36 cellular contexts compared by ENCODE assay signal in the genomic region with DNA sequence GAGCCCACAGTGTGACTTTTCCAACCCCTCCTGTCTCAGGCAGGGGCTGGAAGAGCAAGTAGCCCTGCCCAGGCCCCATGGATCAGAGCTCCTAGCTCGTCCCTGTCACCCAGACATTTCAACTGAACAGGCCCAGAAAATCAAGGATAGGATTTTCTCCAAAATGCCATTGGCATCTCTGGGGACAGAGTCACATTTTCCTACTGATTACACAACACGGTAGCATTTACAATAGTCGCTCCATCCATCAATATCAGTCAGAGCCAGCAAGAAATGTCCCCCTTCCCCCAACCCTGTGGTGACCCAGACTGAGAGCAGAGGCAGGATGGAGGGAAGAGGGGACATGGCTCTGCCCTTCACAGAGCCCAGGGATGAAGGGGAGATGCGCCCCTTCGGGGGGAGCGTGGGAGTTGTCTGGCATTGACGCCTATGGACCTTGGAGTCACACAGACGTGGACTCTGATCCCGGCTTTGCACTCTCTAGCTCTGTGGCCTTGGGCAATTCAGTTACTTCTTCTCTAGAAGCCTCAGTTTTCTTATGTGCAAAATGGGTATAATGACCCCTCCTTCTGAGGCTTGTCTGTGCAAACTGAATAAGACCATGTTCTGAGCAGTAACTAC.
"Had no signal": no experiment of that assay in that cellular context is flagged by ENCODE, and none has a peak within 500 bp of the region (broad histone marks: within the 10 kb centered on the region; RNA-seq: fewer than 3 reads in every experiment).

No MANE protein-coding gene starts in this region.

- H3K27ac Mint-ChIP-seq: activated B cell treated with CpG ODN at 0.5 μM for 24 hours; activated CD8-positive, alpha-beta T cell treated with anti-CD3 and anti-CD28 coated beads for 36 hours; activated naive CD4-positive, alpha-beta T cell treated with anti-CD3 and anti-CD28 coated beads, Interleukin-2, amount 10 ng/mL, durations not matched to agents 7 days and 5 days; activated naive CD4-positive, alpha-beta T cell treated with anti-CD3 and anti-CD28 coated beads, Interleukin-2, amount 50 U/mL, for 72 hours; activated naive CD8-positive, alpha-beta T cell treated with anti-CD3 and anti-CD28 coated beads, Interleukin-2, amount 10 ng/mL, durations not matched to agents 7 days and 5 days; activated T-helper 1 cell treated with anti-CD3 and anti-CD28 coated beads, Interleukin-12 subunit alpha, Interleukin-12 subunit beta, Interleukin-2, Interleukin-4 antibody, amounts not matched to agents 30 ng/mL and 10 ng/mL and 1 ng/mL, durations not matched to agents 14 hours and 24 hours and 36 hours; activated T-helper 2 cell treated with anti-CD3 and anti-CD28 coated beads, Interferon-gamma antibody, Interleukin-2, Interleukin-4, amounts not matched to agents 10 μg/mL and 5 μg/mL and 100 μg/mL, durations not matched to agents 14 hours and 24 hours and 36 hours; dendritic cell treated with granulocyte-macrophage colony-stimulating factor and Interleukin-4, amounts not matched to agents 40 ng/mL and 50 ng/mL, for 4 days; T-helper 17 cell; T-helper 2 cell treated with Interferon-gamma antibody and Interleukin-4, amounts not matched to agents 5 μg/mL and 100 μg/mL, for 36 hours had no signal

- H3K27me3 ChIP-seq: ascending aorta had no signal

- H3K4me1 ChIP-seq: colonic mucosa, foreskin keratinocyte had no signal

- H3K36me3 ChIP-seq: ascending aorta, breast epithelium, cardiac muscle cell, colonic mucosa, esophagus muscularis mucosa, gastrocnemius medialis, heart left ventricle, WERI-Rb-1 had no signal

- H3K9me3 Mint-ChIP-seq: activated B cell treated with CpG ODN at 0.5 μM for 24 hours; activated CD8-positive, alpha-beta T cell treated with anti-CD3 and anti-CD28 coated beads for 36 hours; activated naive CD4-positive, alpha-beta T cell treated with anti-CD3 and anti-CD28 coated beads, Interleukin-2, amount 10 ng/mL, durations not matched to agents 7 days and 5 days; activated naive CD4-positive, alpha-beta T cell treated with anti-CD3 and anti-CD28 coated beads, Interleukin-2, amount 50 U/mL, for 72 hours; activated naive CD8-positive, alpha-beta T cell treated with anti-CD3 and anti-CD28 coated beads, Interleukin-2, amount 10 ng/mL, durations not matched to agents 7 days and 5 days; activated T-helper 1 cell treated with anti-CD3 and anti-CD28 coated beads, Interleukin-12 subunit alpha, Interleukin-12 subunit beta, Interleukin-2, Interleukin-4 antibody, amounts not matched to agents 30 ng/mL and 10 ng/mL and 1 ng/mL, durations not matched to agents 14 hours and 24 hours and 36 hours; activated T-helper 2 cell treated with anti-CD3 and anti-CD28 coated beads, Interferon-gamma antibody, Interleukin-2, Interleukin-4, amounts not matched to agents 10 μg/mL and 5 μg/mL and 100 μg/mL, durations not matched to agents 14 hours and 24 hours and 36 hours; dendritic cell treated with granulocyte-macrophage colony-stimulating factor and Interleukin-4, amounts not matched to agents 40 ng/mL and 50 ng/mL, for 4 days; T-helper 2 cell treated with Interferon-gamma antibody and Interleukin-4, amounts not matched to agents 5 μg/mL and 100 μg/mL, for 36 hours had no signal

- H3K4me3 ChIP-seq: ascending aorta, breast epithelium, cardiac muscle cell, colonic mucosa, dorsolateral prefrontal cortex, esophagus muscularis mucosa, gastrocnemius medialis, heart left ventricle had no signal

- ATAC-seq: activated CD4-positive, CD25-positive, alpha-beta regulatory T cell treated with anti-CD3 and anti-CD28 coated beads, Interleukin-2, amount 50 U/mL, for 24 hours; activated CD8-positive, alpha-beta T cell treated with anti-CD3 and anti-CD28 coated beads for 36 hours; activated naive CD4-positive, alpha-beta T cell treated with anti-CD3 and anti-CD28 coated beads, Interleukin-2, amount 50 U/mL, for 72 hours; foreskin keratinocyte; gastrocnemius medialis; heart left ventricle; T-helper 17 cell had no signal

- H3K36me3 Mint-ChIP-seq: activated naive CD4-positive, alpha-beta T cell treated with anti-CD3 and anti-CD28 coated beads, Interleukin-2, amount 10 ng/mL, durations not matched to agents 7 days and 5 days; activated naive CD4-positive, alpha-beta T cell treated with anti-CD3 and anti-CD28 coated beads, Interleukin-2, amount 50 U/mL, for 72 hours; activated naive CD8-positive, alpha-beta T cell treated with anti-CD3 and anti-CD28 coated beads, Interleukin-2, amount 10 ng/mL, durations not matched to agents 7 days and 5 days; brain had no signal

- H3K9me3 ChIP-seq: ascending aorta, breast epithelium, colonic mucosa, esophagus muscularis mucosa, gastrocnemius medialis, heart left ventricle had no signal

- H3K27ac ChIP-seq: ascending aorta, breast epithelium, cardiac muscle cell, colonic mucosa, dorsolateral prefrontal cortex, esophagus muscularis mucosa, foreskin keratinocyte, gastrocnemius medialis, heart left ventricle, WERI-Rb-1 had no signal

- H3K4me3 Mint-ChIP-seq: activated B cell treated with CpG ODN at 0.5 μM for 24 hours; activated CD8-positive, alpha-beta T cell treated with anti-CD3 and anti-CD28 coated beads for 36 hours; activated naive CD4-positive, alpha-beta T cell treated with anti-CD3 and anti-CD28 coated beads, Interleukin-2, amount 10 ng/mL, durations not matched to agents 7 days and 5 days; activated naive CD8-positive, alpha-beta T cell treated with anti-CD3 and anti-CD28 coated beads, Interleukin-2, amount 10 ng/mL, durations not matched to agents 7 days and 5 days; activated T-helper 1 cell treated with anti-CD3 and anti-CD28 coated beads, Interleukin-12 subunit alpha, Interleukin-12 subunit beta, Interleukin-2, Interleukin-4 antibody, amounts not matched to agents 30 ng/mL and 10 ng/mL and 1 ng/mL, durations not matched to agents 14 hours and 24 hours and 36 hours; dendritic cell treated with granulocyte-macrophage colony-stimulating factor and Interleukin-4, amounts not matched to agents 40 ng/mL and 50 ng/mL, for 4 days; T-helper 17 cell; T-helper 2 cell treated with Interferon-gamma antibody and Interleukin-4, amounts not matched to agents 5 μg/mL and 100 μg/mL, for 36 hours had no signal

- DNase-seq: activated B cell treated with CpG ODN at 0.5 μM for 24 hours; activated CD4-positive, alpha-beta T cell treated with anti-CD3 and anti-CD28 coated beads for 48 hours; activated CD4-positive, alpha-beta T cell treated with anti-CD3 and anti-CD28 coated beads, Interleukin-2, amount 50 U/mL, for 1 hour; activated CD4-positive, alpha-beta T cell treated with anti-CD3 and anti-CD28 coated beads, Interleukin-2, amount 50 U/mL, for 48 hours; activated CD8-positive, alpha-beta T cell treated with anti-CD3 and anti-CD28 coated beads for 36 hours; activated effector memory CD4-positive, alpha-beta T cell treated with anti-CD3 and anti-CD28 coated beads, Interleukin-2, amount 50 U/mL, for 16 hours; activated naive CD4-positive, alpha-beta T cell; activated naive CD4-positive, alpha-beta T cell treated with anti-CD3 and anti-CD28 coated beads, Interleukin-2, amount 10 ng/mL, durations not matched to agents 7 days and 5 days; activated naive CD8-positive, alpha-beta T cell treated with anti-CD3 and anti-CD28 coated beads, Interleukin-2, amount 10 ng/mL, durations not matched to agents 7 days and 5 days; activated T-cell treated with anti-CD3 and anti-CD28 coated beads, Interleukin-2, amount 50 U/mL, for 1 hour; activated T-cell treated with anti-CD3 and anti-CD28 coated beads, Interleukin-2, amount 50 U/mL, for 48 hours; central memory CD4-positive, alpha-beta T cell; cerebellar nuclear complex; colonic mucosa; dorsolateral prefrontal cortex; effector memory CD4-positive, alpha-beta T cell; erythroblast; foreskin keratinocyte; gastrocnemius medialis; glutamatergic neuron; heart left ventricle; T-helper 1 cell; T-helper 17 cell; T1000; WERI-Rb-1 had no signal
